In genomic region chr17:8150194-8151119, GRCh38 we compare ENCODE assay signal across 7 cellular contexts. TPM values are rescaled to one million over a fixed set of nuclear protein-coding genes. Genes with fewer than 3 reads are reported as not detected.
DNase-seq lines count a peak whose midpoint lies in the region; ATAC-seq and TF ChIP-seq lines count a peak whose summit lies in the region.
"Had no signal": no experiment of that assay in that cellular context is flagged by ENCODE, and none has a peak within 500 bp of the region (broad histone marks: within the 10 kb centered on the region; RNA-seq: fewer than 3 reads in every experiment).

No MANE protein-coding gene starts in this region.

- H3K27ac ChIP-seq in ectodermal cell (ENCODE audit: insufficient read depth, low read depth, low read length, poor library complexity, severe bottlenecking) (no peak overlapping the region), smooth muscle cell (ENCODE audit: low read depth) (peak overlapping the region; percentile 99)

- peak overlapping the region; percentile 70 for H3K9ac ChIP-seq in smooth muscle cell (ENCODE audit: low read depth)

- H3K4me3 ChIP-seq in MG63 (peak overlapping the region; percentile 47), ectodermal cell (ENCODE audit: insufficient read depth, low read depth, low read length) (peak overlapping the region; percentile 74), smooth muscle cell (peak overlapping the region; percentile 79)

- H3K9me3 ChIP-seq in MG63 (no peaks in the 10 kb centered on the region), ectodermal cell (ENCODE audit: control insufficient read depth, low read length) (no peaks in the 10 kb centered on the region), smooth muscle cell (replicated peaks; ENCODE audit: low read depth) (no peaks in the 10 kb centered on the region)

- peaks cover 82% of the 10 kb centered on the region for H4K20me1 ChIP-seq in smooth muscle cell (ENCODE audit: low read depth)

- peak overlapping the region; percentile 95 for H3K4me2 ChIP-seq in smooth muscle cell

- no peaks in the 10 kb centered on the region for H3K27me3 ChIP-seq in MG63
- no peaks in the 10 kb centered on the region for H3K27me3 ChIP-seq in ectodermal cell (ENCODE audit: control insufficient read depth, insufficient read depth, low read length, poor library complexity, severe bottlenecking)
- H3K27me3 ChIP-seq in smooth muscle cell (ENCODE audit: low read depth), result no peaks in the 10 kb centered on the region

- peaks cover 10% of the 10 kb centered on the region for H3K79me2 ChIP-seq in smooth muscle cell (ENCODE audit: low read depth)

- peaks cover 10% of the 10 kb centered on the region for H3F3A ChIP-seq in smooth muscle cell (ENCODE audit: low read depth)

- H3K36me3 ChIP-seq in MG63 (peaks cover 8% of the 10 kb centered on the region), ectodermal cell (ENCODE audit: control insufficient read depth, insufficient read depth, low read length) (peaks cover 36% of the 10 kb centered on the region), smooth muscle cell (ENCODE audit: low read depth) (peaks cover 5% of the 10 kb centered on the region)

- WGBS in ectodermal cell, 2 experiments, result 85 to 87% methylated on average over 18 of the region's 18 CpGs
- 90% methylated on average over 18 of the region's 18 CpGs for WGBS in smooth muscle cell (ENCODE audit: low lambda C conversion rate)

- H2AFZ ChIP-seq in smooth muscle cell (ENCODE audit: low read depth), result no peak overlapping the region

- DNase-seq in MG63, result no peak
- no peak for DNase-seq in smooth muscle cell (lab: John Stamatoyannopoulos, UW; ENCODE audit: unreplicated experiment)
- no peak for DNase-seq in SIG-M5 treated with dmso at 0.1 percent for 504 hours (lab: John Stamatoyannopoulos, UW; ENCODE audit: unreplicated experiment)
- no peak for DNase-seq in midbrain (lab: John Stamatoyannopoulos, UW)

- H3K4me1 ChIP-seq in ectodermal cell (ENCODE audit: control insufficient read depth, insufficient read depth, low read length) (peaks cover 18% of the 10 kb centered on the region), smooth muscle cell (ENCODE audit: low read depth) (peaks cover 17% of the 10 kb centered on the region)

- no peak for ATAC-seq in GM18867 (IDR thresholded peaks at IDR 0.05; ENCODE audit: unreplicated experiment)

- no peak for TF ChIP-seq CTCF in smooth muscle cell (IDR thresholded peaks at IDR 0.05; ENCODE audit: borderline replicate concordance, insufficient read depth, poor library complexity, severe bottlenecking)

RNA-seq across cellular contexts. Expression of gene PER1, which starts 1.7 kb away (rescaled TPM):
- 1.3 and 7.9 TPM in 2 replicates for total RNA-seq in MG63 (2014; rRNA removed; shearing (Covaris generic); ENCODE audit: low replicate concordance)
- polyA plus RNA-seq in ectodermal cell (2013, experiment 1 of 4), result 20.6 TPM
- 22.6 TPM for polyA plus RNA-seq in ectodermal cell (2013, experiment 2 of 4)
- 20.0 TPM for polyA plus RNA-seq in ectodermal cell (2013, experiment 3 of 4)
- polyA plus RNA-seq in ectodermal cell (2013, experiment 4 of 4), result 21.2 TPM
- 25.8 and 29.0 TPM in 2 replicates for total RNA-seq in smooth muscle cell
- polyA plus RNA-seq in smooth muscle cell, result 55.2 and 85.9 TPM in 2 replicates

RNA-seq across cellular contexts. Expression of gene VAMP2, which starts 12.3 kb away (rescaled TPM):
- total RNA-seq in MG63 (2014; rRNA removed; shearing (Covaris generic); ENCODE audit: low replicate concordance), result 0.59 and 3.2 TPM in 2 replicates
- 50.3 TPM for polyA plus RNA-seq in ectodermal cell (2013, experiment 1 of 4)
- polyA plus RNA-seq in ectodermal cell (2013, experiment 2 of 4), result 44.8 TPM
- polyA plus RNA-seq in ectodermal cell (2013, experiment 3 of 4), result 38.2 TPM
- polyA plus RNA-seq in ectodermal cell (2013, experiment 4 of 4), result 47.1 TPM
- total RNA-seq in smooth muscle cell, result 5.7 and 8.1 TPM in 2 replicates
- polyA plus RNA-seq in smooth muscle cell, result 20.1 and 28.9 TPM in 2 replicates

RNA-seq across cellular contexts. Expression of gene TMEM107, which starts 25.7 kb away (rescaled TPM):
- total RNA-seq in MG63 (2014; rRNA removed; shearing (Covaris generic); ENCODE audit: low replicate concordance), result 17.6 and 25.6 TPM in 2 replicates
- 18.8 TPM for polyA plus RNA-seq in ectodermal cell (2013, experiment 1 of 4)
- 18.2 TPM for polyA plus RNA-seq in ectodermal cell (2013, experiment 2 of 4)
- polyA plus RNA-seq in ectodermal cell (2013, experiment 3 of 4), result 31.3 TPM
- 28.9 TPM for polyA plus RNA-seq in ectodermal cell (2013, experiment 4 of 4)
- 66.7 and 88.4 TPM in 2 replicates for total RNA-seq in smooth muscle cell
- 36.0 and 36.5 TPM in 2 replicates for polyA plus RNA-seq in smooth muscle cell

RNA-seq across cellular contexts. Expression of gene HES7, which starts 26.6 kb away (rescaled TPM):
- total RNA-seq in MG63 (2014; rRNA removed; shearing (Covaris generic); ENCODE audit: low replicate concordance), result not detected in 2 replicates
- polyA plus RNA-seq in ectodermal cell (2013, experiment 1 of 4), result not detected
- polyA plus RNA-seq in ectodermal cell (2013, experiment 2 of 4), result 0.21 TPM
- 0.91 TPM for polyA plus RNA-seq in ectodermal cell (2013, experiment 3 of 4)
- polyA plus RNA-seq in ectodermal cell (2013, experiment 4 of 4), result 0.53 TPM
- total RNA-seq in smooth muscle cell, result not detected in 2 replicates
- not detected in 2 replicates for polyA plus RNA-seq in smooth muscle cell

RNA-seq across cellular contexts. Expression of gene ALOXE3, which starts 32.1 kb away (rescaled TPM):
- not detected in 2 replicates for total RNA-seq in MG63 (2014; rRNA removed; shearing (Covaris generic); ENCODE audit: low replicate concordance)
- not detected for polyA plus RNA-seq in ectodermal cell (2013, experiment 1 of 4)
- polyA plus RNA-seq in ectodermal cell (2013, experiment 2 of 4), result not detected
- not detected for polyA plus RNA-seq in ectodermal cell (2013, experiment 3 of 4)
- polyA plus RNA-seq in ectodermal cell (2013, experiment 4 of 4), result not detected
- 1.1 and 1.7 TPM in 2 replicates for total RNA-seq in smooth muscle cell
- 0.25 and 2.3 TPM in 2 replicates for polyA plus RNA-seq in smooth muscle cell
- total RNA-seq: NCI-H460 had no signal
